ENCODE assay signal across 18 cellular contexts in genomic region chr21:41499920-41500319, GRCh38. TPM values are rescaled to one million over a fixed set of nuclear protein-coding genes. Genes with fewer than 3 reads are reported as not detected.
"Had no signal": no experiment of that assay in that cellular context is flagged by ENCODE, and none has a peak within 500 bp of the region (broad histone marks: within the 10 kb centered on the region; RNA-seq: fewer than 3 reads in every experiment).

No MANE protein-coding gene starts in this region.

- H3K36me3 ChIP-seq: esophagus muscularis mucosa, lower lobe of right lung, right atrium auricular region, tibial nerve had no signal

- DNase-seq: activated CD4-positive, alpha-beta memory T cell treated with anti-CD3 and anti-CD28 coated beads, Interleukin-2, amount 10 ng/mL, durations not matched to agents 7 days and 5 days; activated CD4-positive, alpha-beta T cell treated with anti-CD3 and anti-CD28 coated beads for 48 hours; activated CD4-positive, CD25-positive, alpha-beta regulatory T cell; activated CD8-positive, alpha-beta memory T cell treated with anti-CD3 and anti-CD28 coated beads, Interleukin-2, amount 10 ng/mL, durations not matched to agents 7 days and 5 days; activated naive CD4-positive, alpha-beta T cell; activated naive CD8-positive, alpha-beta T cell treated with anti-CD3 and anti-CD28 coated beads for 36 hours; amygdala; central memory CD4-positive, alpha-beta T cell; left cardiac atrium; lower lobe of right lung; posterior cingulate gyrus; stimulated activated naive CD8-positive, alpha-beta T cell treated with anti-CD3 and anti-CD28 coated beads, Interleukin-15, Interleukin-2, amounts not matched to agents 100 U/mL and 50 U/mL, for 24 hours had no signal

- H3K4me3 ChIP-seq: coronary artery, esophagus muscularis mucosa, lower lobe of right lung, right atrium auricular region, tibial nerve had no signal

- H3K9me3 ChIP-seq: esophagus muscularis mucosa, lower lobe of right lung, right atrium auricular region, tibial nerve had no signal

- H3K27me3 ChIP-seq: right atrium auricular region had no signal

- H3K4me1 ChIP-seq: esophagus muscularis mucosa, right atrium auricular region, tibial nerve had no signal

- H3K27ac ChIP-seq: coronary artery, esophagus muscularis mucosa, right atrium auricular region, tibial nerve had no signal

- ATAC-seq: activated CD8-positive, alpha-beta memory T cell treated with anti-CD3 and anti-CD28 coated beads, Interleukin-2, amount 10 ng/mL, durations not matched to agents 7 days and 5 days; left cardiac atrium; stimulated activated naive CD8-positive, alpha-beta T cell treated with anti-CD3 and anti-CD28 coated beads, Interleukin-15, Interleukin-2, amounts not matched to agents 100 U/mL and 50 U/mL, for 24 hours had no signal

RNA-seq across cellular contexts. Expression of gene TMPRSS2, which starts 8.0 kb away (rescaled TPM):
- total RNA-seq: activated CD4-positive, alpha-beta memory T cell treated with anti-CD3 and anti-CD28 coated beads, Interleukin-2, amount 10 ng/mL, durations not matched to agents 7 days and 5 days; activated CD8-positive, alpha-beta memory T cell treated with anti-CD3 and anti-CD28 coated beads, Interleukin-2, amount 10 ng/mL, durations not matched to agents 7 days and 5 days; activated naive CD8-positive, alpha-beta T cell treated with anti-CD3 and anti-CD28 coated beads for 36 hours; left cardiac atrium; right atrium auricular region; skeletal muscle tissue; T-helper 2 cell treated with Interferon-gamma antibody and Interleukin-4, amounts not matched to agents 100 ng/mL and 5 ng/mL, for 36 hours; tibial nerve had no signal
